ENCODE assay signal across 8 cellular contexts in the genomic region with DNA sequence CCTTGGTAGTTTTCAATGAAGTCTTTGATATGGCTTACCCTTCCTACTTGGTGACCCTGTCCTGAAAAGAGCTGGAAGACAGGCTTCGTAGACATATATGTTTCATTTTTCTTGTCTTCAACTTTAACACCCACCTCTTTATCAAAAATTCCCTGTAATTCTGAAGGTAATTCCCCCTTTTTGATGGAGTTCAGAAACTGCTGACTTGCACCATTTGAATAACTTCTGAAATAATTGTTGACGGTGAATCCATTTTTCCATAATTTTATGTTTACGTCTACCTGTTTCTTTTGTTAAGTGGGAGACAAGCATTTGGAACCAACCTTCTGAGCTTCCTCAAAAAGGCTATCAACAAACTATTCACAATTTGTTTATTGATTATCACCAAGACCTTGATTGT.
"Had no signal": no experiment of that assay in that cellular context is flagged by ENCODE, and none has a peak within 500 bp of the region (broad histone marks: within the 10 kb centered on the region; RNA-seq: fewer than 3 reads in every experiment).

No MANE protein-coding gene starts in this region.

- H3K27ac ChIP-seq: KMS-11 had no signal

- DNase-seq: H9, HCEC 1CT, KBM-7 had no signal

- ATAC-seq: GM23338 had no signal

- FAIRE-seq: H1, H54, HTR-8/SVneo had no signal

- H3K4me2 ChIP-seq: GM23338, KMS-11 had no signal

- H3K4me3 ChIP-seq: GM23338 had no signal

- H3K4me1 Mint-ChIP-seq: GM23338, H9 had no signal

- H2AFZ ChIP-seq: GM23338 had no signal

- H3K9ac ChIP-seq: KMS-11 had no signal

- H3K4me3 Mint-ChIP-seq: GM23338, H9 had no signal

- H3K27ac Mint-ChIP-seq: GM23338, H9 had no signal
